Comparison of ENCODE assay signal across 1 cellular context in the genomic region with DNA sequence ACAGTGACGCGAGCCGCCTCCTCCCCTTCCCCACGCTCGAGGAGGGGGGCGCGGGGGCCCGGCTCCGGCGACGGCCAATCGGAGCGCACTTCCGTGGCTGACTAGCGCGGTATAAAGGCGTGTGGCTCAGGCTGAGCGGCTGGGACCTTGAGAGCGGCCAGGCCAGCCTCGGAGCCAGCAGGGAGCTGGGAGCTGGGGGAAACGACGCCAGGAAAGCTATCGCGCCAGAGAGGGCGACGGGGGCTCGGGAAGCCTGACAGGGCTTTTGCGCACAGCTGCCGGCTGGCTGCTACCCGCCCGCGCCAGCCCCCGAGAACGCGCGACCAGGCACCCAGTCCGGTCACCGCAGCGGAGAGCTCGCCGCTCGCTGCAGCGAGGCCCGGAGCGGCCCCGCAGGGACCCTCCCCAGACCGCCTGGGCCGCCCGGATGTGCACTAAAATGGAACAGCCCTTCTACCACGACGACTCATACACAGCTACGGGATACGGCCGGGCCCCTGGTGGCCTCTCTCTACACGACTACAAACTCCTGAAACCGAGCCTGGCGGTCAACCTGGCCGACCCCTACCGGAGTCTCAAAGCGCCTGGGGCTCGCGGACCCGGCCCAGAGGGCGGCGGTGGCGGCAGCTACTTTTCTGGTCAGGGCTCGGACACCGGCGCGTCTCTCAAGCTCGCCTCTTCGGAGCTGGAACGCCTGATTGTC.
TF ChIP-seq lines count a peak whose summit lies in the region.

A gene (plus strand): TSS at position 142 of the 703 bp plus-strand sequence. CDS start 286 bp downstream, at position 428.

TF ChIP-seq in HepG2, 621 proteins besides CTCF, POLR2A, EP300 and RAD21 (continued from another document and continues in another):
- TF ChIP-seq SIN3A (IDR thresholded peaks at IDR 0.05; ENCODE audit: borderline replicate concordance, low read depth, low read length) (peak; percentile 78), POGZ (CRISPR knock-in tag; IDR thresholded peaks at IDR 0.05) (peak; percentile 46; the same call in 1 of the 2 replicates), KAT7 (CRISPR knock-in tag; IDR thresholded peaks at IDR 0.05; ENCODE audit: borderline replicate concordance) (no peak), ATF7-NPFF (CRISPR knock-in tag; IDR thresholded peaks at IDR 0.05; ENCODE audit: low read depth) (peak; percentile 85), SNAI1 (CRISPR knock-in tag; IDR thresholded peaks at IDR 0.05; ENCODE audit: borderline replicate concordance) (no peak), ZNF746 (CRISPR knock-in tag; IDR thresholded peaks at IDR 0.05) (peak; percentile 80), ZNF510 (CRISPR knock-in tag; IDR thresholded peaks at IDR 0.05; ENCODE audit: low read depth) (no peak), GABPB1 (CRISPR knock-in tag; IDR thresholded peaks at IDR 0.05) (peak; percentile 90), ZBTB20 (CRISPR knock-in tag; IDR thresholded peaks at IDR 0.05; ENCODE audit: borderline replicate concordance, low read depth) (peak; percentile 66), ZNF598 (CRISPR knock-in tag; IDR thresholded peaks at IDR 0.05; ENCODE audit: borderline replicate concordance) (peak; percentile 47; the same call in 1 of the 2 replicates), ZBTB21 (CRISPR knock-in tag; IDR thresholded peaks at IDR 0.05) (peak; percentile 42; the same call in 1 of the 2 replicates), KDM3A (CRISPR knock-in tag; IDR thresholded peaks at IDR 0.05; ENCODE audit: low read depth) (peak; percentile 46; the same call in 1 of the 2 replicates), ZNF253 (CRISPR knock-in tag; IDR thresholded peaks at IDR 0.05; ENCODE audit: borderline replicate concordance) (no peak), ZNF354B (CRISPR knock-in tag; IDR thresholded peaks at IDR 0.05) (no peak), PCBP2 (optimal IDR thresholded peaks at IDR 0.05; ENCODE audit: low read depth, low read length, poor library complexity, severe bottlenecking) (no peak), GABPA (IDR thresholded peaks at IDR 0.05; ENCODE audit: low read depth, low read length) (peak; percentile 23; the same call in 1 of the 2 replicates), GABPA (CRISPR knock-in tag; IDR thresholded peaks at IDR 0.05; ENCODE audit: low read depth) (peak; percentile 75), ZMYM2 (CRISPR knock-in tag; IDR thresholded peaks at IDR 0.05) (no peak; the same call in 1 of the 2 replicates), NR1H2 (CRISPR knock-in tag; IDR thresholded peaks at IDR 0.05; ENCODE audit: borderline replicate concordance, low read depth) (no peak)
- TF ChIP-seq, protein P1, sequence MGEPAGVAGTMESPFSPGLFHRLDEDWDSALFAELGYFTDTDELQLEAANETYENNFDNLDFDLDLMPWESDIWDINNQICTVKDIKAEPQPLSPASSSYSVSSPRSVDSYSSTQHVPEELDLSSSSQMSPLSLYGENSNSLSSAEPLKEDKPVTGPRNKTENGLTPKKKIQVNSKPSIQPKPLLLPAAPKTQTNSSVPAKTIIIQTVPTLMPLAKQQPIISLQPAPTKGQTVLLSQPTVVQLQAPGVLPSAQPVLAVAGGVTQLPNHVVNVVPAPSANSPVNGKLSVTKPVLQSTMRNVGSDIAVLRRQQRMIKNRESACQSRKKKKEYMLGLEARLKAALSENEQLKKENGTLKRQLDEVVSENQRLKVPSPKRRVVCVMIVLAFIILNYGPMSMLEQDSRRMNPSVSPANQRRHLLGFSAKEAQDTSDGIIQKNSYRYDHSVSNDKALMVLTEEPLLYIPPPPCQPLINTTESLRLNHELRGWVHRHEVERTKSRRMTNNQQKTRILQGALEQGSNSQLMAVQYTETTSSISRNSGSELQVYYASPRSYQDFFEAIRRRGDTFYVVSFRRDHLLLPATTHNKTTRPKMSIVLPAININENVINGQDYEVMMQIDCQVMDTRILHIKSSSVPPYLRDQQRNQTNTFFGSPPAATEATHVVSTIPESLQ (CRISPR knock-in tag; conservative IDR thresholded peaks at IDR 0.05), result no peak
- TF ChIP-seq, protein P2, sequence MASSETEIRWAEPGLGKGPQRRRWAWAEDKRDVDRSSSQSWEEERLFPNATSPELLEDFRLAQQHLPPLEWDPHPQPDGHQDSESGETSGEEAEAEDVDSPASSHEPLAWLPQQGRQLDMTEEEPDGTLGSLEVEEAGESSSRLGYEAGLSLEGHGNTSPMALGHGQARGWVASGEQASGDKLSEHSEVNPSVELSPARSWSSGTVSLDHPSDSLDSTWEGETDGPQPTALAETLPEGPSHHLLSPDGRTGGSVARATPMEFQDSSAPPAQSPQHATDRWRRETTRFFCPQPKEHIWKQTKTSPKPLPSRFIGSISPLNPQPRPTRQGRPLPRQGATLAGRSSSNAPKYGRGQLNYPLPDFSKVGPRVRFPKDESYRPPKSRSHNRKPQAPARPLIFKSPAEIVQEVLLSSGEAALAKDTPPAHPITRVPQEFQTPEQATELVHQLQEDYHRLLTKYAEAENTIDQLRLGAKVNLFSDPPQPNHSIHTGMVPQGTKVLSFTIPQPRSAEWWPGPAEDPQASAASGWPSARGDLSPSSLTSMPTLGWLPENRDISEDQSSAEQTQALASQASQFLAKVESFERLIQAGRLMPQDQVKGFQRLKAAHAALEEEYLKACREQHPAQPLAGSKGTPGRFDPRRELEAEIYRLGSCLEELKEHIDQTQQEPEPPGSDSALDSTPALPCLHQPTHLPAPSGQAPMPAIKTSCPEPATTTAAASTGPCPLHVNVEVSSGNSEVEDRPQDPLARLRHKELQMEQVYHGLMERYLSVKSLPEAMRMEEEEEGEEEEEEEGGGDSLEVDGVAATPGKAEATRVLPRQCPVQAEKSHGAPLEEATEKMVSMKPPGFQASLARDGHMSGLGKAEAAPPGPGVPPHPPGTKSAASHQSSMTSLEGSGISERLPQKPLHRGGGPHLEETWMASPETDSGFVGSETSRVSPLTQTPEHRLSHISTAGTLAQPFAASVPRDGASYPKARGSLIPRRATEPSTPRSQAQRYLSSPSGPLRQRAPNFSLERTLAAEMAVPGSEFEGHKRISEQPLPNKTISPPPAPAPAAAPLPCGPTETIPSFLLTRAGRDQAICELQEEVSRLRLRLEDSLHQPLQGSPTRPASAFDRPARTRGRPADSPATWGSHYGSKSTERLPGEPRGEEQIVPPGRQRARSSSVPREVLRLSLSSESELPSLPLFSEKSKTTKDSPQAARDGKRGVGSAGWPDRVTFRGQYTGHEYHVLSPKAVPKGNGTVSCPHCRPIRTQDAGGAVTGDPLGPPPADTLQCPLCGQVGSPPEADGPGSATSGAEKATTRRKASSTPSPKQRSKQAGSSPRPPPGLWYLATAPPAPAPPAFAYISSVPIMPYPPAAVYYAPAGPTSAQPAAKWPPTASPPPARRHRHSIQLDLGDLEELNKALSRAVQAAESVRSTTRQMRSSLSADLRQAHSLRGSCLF (CRISPR knock-in tag; IDR thresholded peaks at IDR 0.05; ENCODE audit: borderline replicate concordance), result no peak
- TF ChIP-seq, protein P3, sequence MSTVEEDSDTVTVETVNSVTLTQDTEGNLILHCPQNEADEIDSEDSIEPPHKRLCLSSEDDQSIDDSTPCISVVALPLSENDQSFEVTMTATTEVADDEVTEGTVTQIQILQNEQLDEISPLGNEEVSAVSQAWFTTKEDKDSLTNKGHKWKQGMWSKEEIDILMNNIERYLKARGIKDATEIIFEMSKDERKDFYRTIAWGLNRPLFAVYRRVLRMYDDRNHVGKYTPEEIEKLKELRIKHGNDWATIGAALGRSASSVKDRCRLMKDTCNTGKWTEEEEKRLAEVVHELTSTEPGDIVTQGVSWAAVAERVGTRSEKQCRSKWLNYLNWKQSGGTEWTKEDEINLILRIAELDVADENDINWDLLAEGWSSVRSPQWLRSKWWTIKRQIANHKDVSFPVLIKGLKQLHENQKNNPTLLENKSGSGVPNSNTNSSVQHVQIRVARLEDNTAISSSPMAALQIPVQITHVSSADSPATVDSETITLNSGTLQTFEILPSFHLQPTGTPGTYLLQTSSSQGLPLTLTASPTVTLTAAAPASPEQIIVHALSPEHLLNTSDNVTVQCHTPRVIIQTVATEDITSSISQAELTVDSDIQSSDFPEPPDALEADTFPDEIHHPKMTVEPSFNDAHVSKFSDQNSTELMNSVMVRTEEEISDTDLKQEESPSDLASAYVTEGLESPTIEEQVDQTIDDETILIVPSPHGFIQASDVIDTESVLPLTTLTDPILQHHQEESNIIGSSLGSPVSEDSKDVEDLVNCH (CRISPR knock-in tag; IDR thresholded peaks at IDR 0.05), result no peak
- TF ChIP-seq, protein P4, sequence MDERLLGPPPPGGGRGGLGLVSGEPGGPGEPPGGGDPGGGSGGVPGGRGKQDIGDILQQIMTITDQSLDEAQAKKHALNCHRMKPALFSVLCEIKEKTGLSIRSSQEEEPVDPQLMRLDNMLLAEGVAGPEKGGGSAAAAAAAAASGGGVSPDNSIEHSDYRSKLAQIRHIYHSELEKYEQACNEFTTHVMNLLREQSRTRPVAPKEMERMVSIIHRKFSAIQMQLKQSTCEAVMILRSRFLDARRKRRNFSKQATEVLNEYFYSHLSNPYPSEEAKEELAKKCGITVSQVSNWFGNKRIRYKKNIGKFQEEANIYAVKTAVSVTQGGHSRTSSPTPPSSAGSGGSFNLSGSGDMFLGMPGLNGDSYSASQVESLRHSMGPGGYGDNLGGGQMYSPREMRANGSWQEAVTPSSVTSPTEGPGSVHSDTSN (CRISPR knock-in tag; IDR thresholded peaks at IDR 0.05), result peak; percentile 62
- TF ChIP-seq, protein P5, sequence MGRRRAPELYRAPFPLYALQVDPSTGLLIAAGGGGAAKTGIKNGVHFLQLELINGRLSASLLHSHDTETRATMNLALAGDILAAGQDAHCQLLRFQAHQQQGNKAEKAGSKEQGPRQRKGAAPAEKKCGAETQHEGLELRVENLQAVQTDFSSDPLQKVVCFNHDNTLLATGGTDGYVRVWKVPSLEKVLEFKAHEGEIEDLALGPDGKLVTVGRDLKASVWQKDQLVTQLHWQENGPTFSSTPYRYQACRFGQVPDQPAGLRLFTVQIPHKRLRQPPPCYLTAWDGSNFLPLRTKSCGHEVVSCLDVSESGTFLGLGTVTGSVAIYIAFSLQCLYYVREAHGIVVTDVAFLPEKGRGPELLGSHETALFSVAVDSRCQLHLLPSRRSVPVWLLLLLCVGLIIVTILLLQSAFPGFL (CRISPR knock-in tag; IDR thresholded peaks at IDR 0.05), result no peak
- TF ChIP-seq, protein P6, sequence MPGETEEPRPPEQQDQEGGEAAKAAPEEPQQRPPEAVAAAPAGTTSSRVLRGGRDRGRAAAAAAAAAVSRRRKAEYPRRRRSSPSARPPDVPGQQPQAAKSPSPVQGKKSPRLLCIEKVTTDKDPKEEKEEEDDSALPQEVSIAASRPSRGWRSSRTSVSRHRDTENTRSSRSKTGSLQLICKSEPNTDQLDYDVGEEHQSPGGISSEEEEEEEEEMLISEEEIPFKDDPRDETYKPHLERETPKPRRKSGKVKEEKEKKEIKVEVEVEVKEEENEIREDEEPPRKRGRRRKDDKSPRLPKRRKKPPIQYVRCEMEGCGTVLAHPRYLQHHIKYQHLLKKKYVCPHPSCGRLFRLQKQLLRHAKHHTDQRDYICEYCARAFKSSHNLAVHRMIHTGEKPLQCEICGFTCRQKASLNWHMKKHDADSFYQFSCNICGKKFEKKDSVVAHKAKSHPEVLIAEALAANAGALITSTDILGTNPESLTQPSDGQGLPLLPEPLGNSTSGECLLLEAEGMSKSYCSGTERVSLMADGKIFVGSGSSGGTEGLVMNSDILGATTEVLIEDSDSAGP (CRISPR knock-in tag; IDR thresholded peaks at IDR 0.05; ENCODE audit: borderline replicate concordance), result peak; percentile 67
- TF ChIP-seq, protein P7, sequence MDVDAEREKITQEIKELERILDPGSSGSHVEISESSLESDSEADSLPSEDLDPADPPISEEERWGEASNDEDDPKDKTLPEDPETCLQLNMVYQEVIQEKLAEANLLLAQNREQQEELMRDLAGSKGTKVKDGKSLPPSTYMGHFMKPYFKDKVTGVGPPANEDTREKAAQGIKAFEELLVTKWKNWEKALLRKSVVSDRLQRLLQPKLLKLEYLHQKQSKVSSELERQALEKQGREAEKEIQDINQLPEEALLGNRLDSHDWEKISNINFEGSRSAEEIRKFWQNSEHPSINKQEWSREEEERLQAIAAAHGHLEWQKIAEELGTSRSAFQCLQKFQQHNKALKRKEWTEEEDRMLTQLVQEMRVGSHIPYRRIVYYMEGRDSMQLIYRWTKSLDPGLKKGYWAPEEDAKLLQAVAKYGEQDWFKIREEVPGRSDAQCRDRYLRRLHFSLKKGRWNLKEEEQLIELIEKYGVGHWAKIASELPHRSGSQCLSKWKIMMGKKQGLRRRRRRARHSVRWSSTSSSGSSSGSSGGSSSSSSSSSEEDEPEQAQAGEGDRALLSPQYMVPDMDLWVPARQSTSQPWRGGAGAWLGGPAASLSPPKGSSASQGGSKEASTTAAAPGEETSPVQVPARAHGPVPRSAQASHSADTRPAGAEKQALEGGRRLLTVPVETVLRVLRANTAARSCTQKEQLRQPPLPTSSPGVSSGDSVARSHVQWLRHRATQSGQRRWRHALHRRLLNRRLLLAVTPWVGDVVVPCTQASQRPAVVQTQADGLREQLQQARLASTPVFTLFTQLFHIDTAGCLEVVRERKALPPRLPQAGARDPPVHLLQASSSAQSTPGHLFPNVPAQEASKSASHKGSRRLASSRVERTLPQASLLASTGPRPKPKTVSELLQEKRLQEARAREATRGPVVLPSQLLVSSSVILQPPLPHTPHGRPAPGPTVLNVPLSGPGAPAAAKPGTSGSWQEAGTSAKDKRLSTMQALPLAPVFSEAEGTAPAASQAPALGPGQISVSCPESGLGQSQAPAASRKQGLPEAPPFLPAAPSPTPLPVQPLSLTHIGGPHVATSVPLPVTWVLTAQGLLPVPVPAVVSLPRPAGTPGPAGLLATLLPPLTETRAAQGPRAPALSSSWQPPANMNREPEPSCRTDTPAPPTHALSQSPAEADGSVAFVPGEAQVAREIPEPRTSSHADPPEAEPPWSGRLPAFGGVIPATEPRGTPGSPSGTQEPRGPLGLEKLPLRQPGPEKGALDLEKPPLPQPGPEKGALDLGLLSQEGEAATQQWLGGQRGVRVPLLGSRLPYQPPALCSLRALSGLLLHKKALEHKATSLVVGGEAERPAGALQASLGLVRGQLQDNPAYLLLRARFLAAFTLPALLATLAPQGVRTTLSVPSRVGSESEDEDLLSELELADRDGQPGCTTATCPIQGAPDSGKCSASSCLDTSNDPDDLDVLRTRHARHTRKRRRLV (CRISPR knock-in tag; IDR thresholded peaks at IDR 0.05), result 0 out of 2 replicates have a peak, but pooled peaks have one; percentile 17
- TF ChIP-seq, protein P8, sequence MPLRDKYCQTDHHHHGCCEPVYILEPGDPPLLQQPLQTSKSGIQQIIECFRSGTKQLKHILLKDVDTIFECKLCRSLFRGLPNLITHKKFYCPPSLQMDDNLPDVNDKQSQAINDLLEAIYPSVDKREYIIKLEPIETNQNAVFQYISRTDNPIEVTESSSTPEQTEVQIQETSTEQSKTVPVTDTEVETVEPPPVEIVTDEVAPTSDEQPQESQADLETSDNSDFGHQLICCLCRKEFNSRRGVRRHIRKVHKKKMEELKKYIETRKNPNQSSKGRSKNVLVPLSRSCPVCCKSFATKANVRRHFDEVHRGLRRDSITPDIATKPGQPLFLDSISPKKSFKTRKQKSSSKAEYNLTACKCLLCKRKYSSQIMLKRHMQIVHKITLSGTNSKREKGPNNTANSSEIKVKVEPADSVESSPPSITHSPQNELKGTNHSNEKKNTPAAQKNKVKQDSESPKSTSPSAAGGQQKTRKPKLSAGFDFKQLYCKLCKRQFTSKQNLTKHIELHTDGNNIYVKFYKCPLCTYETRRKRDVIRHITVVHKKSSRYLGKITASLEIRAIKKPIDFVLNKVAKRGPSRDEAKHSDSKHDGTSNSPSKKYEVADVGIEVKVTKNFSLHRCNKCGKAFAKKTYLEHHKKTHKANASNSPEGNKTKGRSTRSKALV (CRISPR knock-in tag; IDR thresholded peaks at IDR 0.05), result peak; percentile 84
- TF ChIP-seq, protein P9, sequence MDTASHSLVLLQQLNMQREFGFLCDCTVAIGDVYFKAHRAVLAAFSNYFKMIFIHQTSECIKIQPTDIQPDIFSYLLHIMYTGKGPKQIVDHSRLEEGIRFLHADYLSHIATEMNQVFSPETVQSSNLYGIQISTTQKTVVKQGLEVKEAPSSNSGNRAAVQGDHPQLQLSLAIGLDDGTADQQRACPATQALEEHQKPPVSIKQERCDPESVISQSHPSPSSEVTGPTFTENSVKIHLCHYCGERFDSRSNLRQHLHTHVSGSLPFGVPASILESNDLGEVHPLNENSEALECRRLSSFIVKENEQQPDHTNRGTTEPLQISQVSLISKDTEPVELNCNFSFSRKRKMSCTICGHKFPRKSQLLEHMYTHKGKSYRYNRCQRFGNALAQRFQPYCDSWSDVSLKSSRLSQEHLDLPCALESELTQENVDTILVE (CRISPR knock-in tag; IDR thresholded peaks at IDR 0.05), result peak; percentile 87; the same call in 1 of the 2 replicates
